Comparison of ENCODE assay signal across 9 cellular contexts in the genomic region with DNA sequence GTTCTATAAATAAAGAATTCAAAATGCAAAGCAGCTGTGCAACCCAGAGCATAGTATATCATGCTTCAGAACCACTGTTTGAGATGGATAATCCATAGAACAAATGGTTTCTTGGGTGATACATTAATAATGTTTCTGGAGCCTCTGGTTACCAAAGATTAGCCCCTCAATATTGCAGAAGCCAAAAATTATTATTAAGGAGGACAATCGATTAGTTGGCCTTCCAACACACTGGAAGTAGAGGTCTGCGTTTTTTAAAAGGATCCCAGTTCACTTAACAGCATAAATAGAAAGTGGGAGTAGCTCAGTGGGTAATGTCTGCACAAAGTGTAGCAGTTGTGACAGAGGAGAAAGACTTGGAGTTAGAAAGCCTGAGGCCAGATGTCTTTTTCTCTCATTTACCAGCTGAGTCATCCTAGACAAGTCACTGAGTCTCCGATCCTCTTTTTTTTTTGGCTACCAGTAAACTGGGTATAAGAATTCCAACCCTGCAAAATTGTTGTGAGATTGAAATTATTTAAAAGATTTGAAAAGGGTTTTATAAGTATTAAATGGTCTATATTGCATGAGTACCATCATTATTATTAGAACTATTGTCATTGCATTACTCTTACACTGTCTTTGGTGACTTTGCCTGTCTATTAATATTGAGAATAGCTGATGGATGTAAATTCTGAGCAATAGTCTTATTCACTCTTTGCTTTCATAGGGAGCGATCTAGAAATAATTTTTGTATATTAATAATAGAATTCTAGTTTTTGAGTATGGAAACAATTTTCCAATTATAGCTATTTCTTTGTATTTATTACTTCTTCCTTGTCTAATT.
A peak's percentile ranks its signal among the peaks of the same experiment; 100 is the strongest.
DNase-seq lines count a peak whose midpoint lies in the region; ATAC-seq and TF ChIP-seq lines count a peak whose summit lies in the region.
"Had no signal": no experiment of that assay in that cellular context is flagged by ENCODE, and none has a peak within 500 bp of the region (broad histone marks: within the 10 kb centered on the region; RNA-seq: fewer than 3 reads in every experiment).

No MANE protein-coding gene starts in this region.

- CTCF ChIA-PET in Panc1 (lab: Charles Lee) = no interaction called here

- peak overlapping the region; percentile 58 for H3K27ac ChIP-seq in Panc1 (ENCODE audit: low read length)
- H3K27ac ChIP-seq: C4-2B had no signal

- H3K4me3 ChIP-seq in Panc1 (ENCODE audit: low read depth in 2 of 2, low read length in 2 of 2) = no peak overlapping the region

- no TSS peak for BruUV-seq in Panc1 (replicated peaks; lab: Mats Ljungman, UMichigan)

- in situ Hi-C loops in Panc1 (cut with HindIII; ENCODE audit: low pct_unique_long_range_greater_than_20kb, low sequenced_read_pairs) = no loop called here

- no peaks in the 10 kb centered on the region for H3K27me3 ChIP-seq in Panc1 (ENCODE audit: control insufficient read depth, insufficient read depth, low read length)

- intact Hi-C loops in Panc1 (cut with micrococcal nuclease; ENCODE audit: unreplicated experiment) (no loop called here), Right ventricle myocardium superior (cut with DNase I) (no loop called here)

- no peaks in the 10 kb centered on the region for H3K9me3 ChIP-seq in Panc1 (ENCODE audit: control insufficient read depth, insufficient read depth, low read depth, low read length)

- ATAC-seq in HG03025 (IDR thresholded peaks at IDR 0.05; ENCODE audit: low FRiP score, unreplicated experiment) = peak; percentile 84
- 0 out of 2 replicates have a peak, but pooled peaks have one; percentile 62 for ATAC-seq in Panc1
- ATAC-seq in Right ventricle myocardium superior (ENCODE audit: poor library complexity) = peak; percentile 72

- H3K36me3 ChIP-seq in Panc1 (ENCODE audit: control insufficient read depth, insufficient read depth, low read length) = no peaks in the 10 kb centered on the region

- POLR2A ChIA-PET in Panc1 (lab: Charles Lee) = no interaction called here

- peaks cover 44% of the 10 kb centered on the region for H3K4me1 ChIP-seq in Panc1 (ENCODE audit: control insufficient read depth, insufficient read depth, low read length)

- TF ChIP-seq CTCF in Panc1 (IDR thresholded peaks at IDR 0.05) = no peak

- DNase-seq in NCI-H82 (lab: John Stamatoyannopoulos, UW) (peak; percentile 6), NCI-H82 treated with DMSO at 0.1 percent for 48 hours (lab: John Stamatoyannopoulos, UW; ENCODE audit: unreplicated experiment) (no peak), Panc1 (ENCODE audit: low read depth, low spot score) (no peak), Right ventricle myocardium superior (no peak), LoVo (ENCODE audit: low spot score) (no peak), NCI-H2107 treated with DMSO at 0.1 percent for 48 hours (lab: John Stamatoyannopoulos, UW; ENCODE audit: unreplicated experiment) (no peak), DMS53 (lab: John Stamatoyannopoulos, UW) (no peak)
